Comparison of ENCODE assay signal across 19 cellular contexts in the genomic region with DNA sequence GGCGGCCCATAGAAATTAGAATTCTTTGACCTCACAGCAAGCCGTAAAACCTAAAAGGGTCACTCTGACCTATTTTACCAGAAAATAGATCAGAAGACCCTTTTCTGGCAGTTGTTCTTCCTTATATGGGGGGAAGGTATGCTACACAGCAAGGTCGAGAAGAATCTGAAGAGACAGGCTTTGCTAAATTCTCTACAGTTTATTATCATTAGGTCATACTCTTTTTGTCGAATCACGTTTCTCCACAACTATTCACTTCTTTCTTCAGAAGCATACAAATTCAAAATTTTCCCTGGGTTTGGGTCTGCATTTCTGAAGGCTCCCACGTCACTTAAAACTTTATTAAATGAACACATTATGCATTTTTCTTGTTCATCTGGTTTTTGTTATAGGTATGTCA.
"Had no signal": no experiment of that assay in that cellular context is flagged by ENCODE, and none has a peak within 500 bp of the region (broad histone marks: within the 10 kb centered on the region; RNA-seq: fewer than 3 reads in every experiment).

No MANE protein-coding gene starts in this region.

- ATAC-seq: SK-N-SH treated with all-trans-retinoic acid at 6 μM for 48 hours had no signal

- FAIRE-seq: RCC 7860 had no signal

- DNase-seq: KBM-7, MV-4-11, NCI-H1048, NCI-H1105, NCI-H1417, NCI-H1436 treated with DMSO at 0.1 percent for 48 hours, NCI-H1694, NCI-H187 treated with DMSO at 0.1 percent for 48 hours, NCI-H2081, NCI-H2107, NCI-H2227 treated with DMSO at 0.1 percent for 48 hours, NCI-H524, NCI-H69, NCI-H774, Right ventricle myocardium superior, RPMI8226, SIG-M5 had no signal
